In genomic region chr7:9945882-9946281, GRCh38 we compare ENCODE assay signal across 23 cellular contexts.
DNase-seq lines count a peak whose midpoint lies in the region; ATAC-seq, FAIRE-seq and TF ChIP-seq lines count a peak whose summit lies in the region.
"Had no signal": no experiment of that assay in that cellular context is flagged by ENCODE, and none has a peak within 500 bp of the region (broad histone marks: within the 10 kb centered on the region; RNA-seq: fewer than 3 reads in every experiment).

No MANE protein-coding gene starts in this region.

- H3K4me3 ChIP-seq in astrocyte (ENCODE audit: insufficient read depth, low read depth, low read length) (no peak overlapping the region), brain microvascular endothelial cell (ENCODE audit: low read depth, low read length) (no peak overlapping the region)
- H3K4me3 ChIP-seq: A549, BLaER1, HAP-1, right atrium auricular region had no signal

- H3K27ac ChIP-seq in astrocyte (ENCODE audit: low read depth, low read length) (no peak overlapping the region), brain microvascular endothelial cell (no peak overlapping the region)
- H3K27ac ChIP-seq: A549, BLaER1, HL-60, neutrophil, right atrium auricular region, WERI-Rb-1 had no signal

- TF ChIP-seq POLR2A in GM12891 (IDR thresholded peaks at IDR 0.05; ENCODE audit: low read depth, low read length), result no peak

- peak; percentile 36 for DNase-seq in COLO829 (ENCODE audit: low spot score)
- peak; percentile 39 for DNase-seq in NCI-H128 (lab: John Stamatoyannopoulos, UW; ENCODE audit: unreplicated experiment)
- peak; percentile 96 for DNase-seq in NCI-H345 treated with DMSO at 0.1 percent for 48 hours (lab: John Stamatoyannopoulos, UW; ENCODE audit: unreplicated experiment)
- peak; percentile 19 for DNase-seq in astrocyte (ENCODE audit: low read depth)
- no peak for DNase-seq in ureter (ENCODE audit: low spot score)
- no peak for DNase-seq in GM12891 (ENCODE audit: insufficient read length, low spot score)
- DNase-seq in brain microvascular endothelial cell, result no peak
- DNase-seq: activated CD4-positive, alpha-beta memory T cell treated with anti-CD3 and anti-CD28 coated beads for 36 hours; activated naive CD4-positive, alpha-beta T cell treated with anti-CD3 and anti-CD28 coated beads for 36 hours; activated T-cell treated with anti-CD3 and anti-CD28 coated beads, Interleukin-2, amount 50 U/mL, for 24 hours; anterior cingulate cortex; effector memory CD8-positive, alpha-beta T cell; MM.1S; T-cell; WERI-Rb-1 had no signal

- no peak overlapping the region for H3K4me2 ChIP-seq in astrocyte (ENCODE audit: low read length)
- H3K4me2 ChIP-seq: A549, BLaER1 had no signal

- H4K20me1 ChIP-seq in astrocyte (ENCODE audit: insufficient read depth, low read length), result no peaks in the 10 kb centered on the region
- H4K20me1 ChIP-seq: BLaER1 had no signal

- H3K27ac Mint-ChIP-seq in astrocyte (ENCODE audit: unreplicated experiment), result no peak overlapping the region
- H3K27ac Mint-ChIP-seq: activated CD4-positive, alpha-beta memory T cell treated with anti-CD3 and anti-CD28 coated beads for 36 hours; activated naive CD4-positive, alpha-beta T cell treated with anti-CD3 and anti-CD28 coated beads for 36 hours; activated T-cell treated with anti-CD3 and anti-CD28 coated beads, Interleukin-2, amount 50 U/mL, for 24 hours; effector memory CD8-positive, alpha-beta T cell; T-cell had no signal

- in situ Hi-C loops in brain microvascular endothelial cell (cut with HindIII; ENCODE audit: low pct_ligation_motif_present, low sequenced_read_pairs), result no loop called here

- ATAC-seq in GM21619 (IDR thresholded peaks at IDR 0.05; ENCODE audit: unreplicated experiment), result no peak
- ATAC-seq: A549; effector memory CD8-positive, alpha-beta T cell; Right ventricle myocardium inferior; T-cell had no signal

- FAIRE-seq in astrocyte (lab: Jason Lieb, UNC), result no peak
- no peak for FAIRE-seq in GM12891 (lab: Jason Lieb, UNC)
- FAIRE-seq: A549 had no signal

- no peaks in the 10 kb centered on the region for H3K4me1 Mint-ChIP-seq in astrocyte (ENCODE audit: low read depth, unreplicated experiment)
- H3K4me1 Mint-ChIP-seq: T-cell had no signal

- TF ChIP-seq CTCF in astrocyte (IDR thresholded peaks at IDR 0.05; ENCODE audit: insufficient read depth, low read depth, low read length) (no peak), brain microvascular endothelial cell (IDR thresholded peaks at IDR 0.05; ENCODE audit: low read depth, low read length, missing control alignments) (no peak)

- H3K36me3 Mint-ChIP-seq in astrocyte (ENCODE audit: low read depth, unreplicated experiment), result no peaks in the 10 kb centered on the region
- H3K36me3 Mint-ChIP-seq: activated CD4-positive, alpha-beta memory T cell treated with anti-CD3 and anti-CD28 coated beads for 36 hours; T-cell had no signal

- H3K27me3 ChIP-seq in astrocyte (ENCODE audit: insufficient read depth, low read length) (no peaks in the 10 kb centered on the region), brain microvascular endothelial cell (replicated peaks) (no peaks in the 10 kb centered on the region)
- H3K27me3 ChIP-seq: BLaER1, neutrophil, right atrium auricular region had no signal

- H3K9me3 Mint-ChIP-seq in astrocyte (ENCODE audit: unreplicated experiment), result peaks cover 3% of the 10 kb centered on the region

- H3K4me3 Mint-ChIP-seq in astrocyte (ENCODE audit: unreplicated experiment), result no peak overlapping the region
- H3K4me3 Mint-ChIP-seq: activated CD4-positive, alpha-beta memory T cell treated with anti-CD3 and anti-CD28 coated beads for 36 hours; activated naive CD4-positive, alpha-beta T cell treated with anti-CD3 and anti-CD28 coated beads for 36 hours; activated T-cell treated with anti-CD3 and anti-CD28 coated beads, Interleukin-2, amount 50 U/mL, for 24 hours; effector memory CD8-positive, alpha-beta T cell; T-cell had no signal

- H3K9ac ChIP-seq in astrocyte (ENCODE audit: low read length), result no peak overlapping the region
- H3K9ac ChIP-seq: BLaER1 had no signal

- H3K36me3 ChIP-seq in astrocyte (ENCODE audit: insufficient read depth, low read length) (no peaks in the 10 kb centered on the region), brain microvascular endothelial cell (replicated peaks) (no peaks in the 10 kb centered on the region)
- H3K36me3 ChIP-seq: BLaER1, HAP-1, neutrophil, right atrium auricular region, WERI-Rb-1 had no signal

- H3K9me3 ChIP-seq in astrocyte (ENCODE audit: insufficient read depth, low read depth, low read length), result no peaks in the 10 kb centered on the region
- H3K9me3 ChIP-seq: A549, BLaER1, HAP-1, neutrophil, right atrium auricular region had no signal

- H3K79me2 ChIP-seq in astrocyte (ENCODE audit: insufficient read depth, low read length), result no peaks in the 10 kb centered on the region

- no peaks in the 10 kb centered on the region for H3K27me3 Mint-ChIP-seq in astrocyte (ENCODE audit: low read depth, unreplicated experiment)
- H3K27me3 Mint-ChIP-seq: activated CD4-positive, alpha-beta memory T cell treated with anti-CD3 and anti-CD28 coated beads for 36 hours; activated T-cell treated with anti-CD3 and anti-CD28 coated beads, Interleukin-2, amount 50 U/mL, for 24 hours; effector memory CD8-positive, alpha-beta T cell; T-cell had no signal

- no peak overlapping the region for H2AFZ ChIP-seq in astrocyte (ENCODE audit: low read depth, low read length)

- H3K4me1 ChIP-seq in astrocyte (ENCODE audit: insufficient read depth, low read length), result no peaks in the 10 kb centered on the region
- H3K4me1 ChIP-seq: A549, BLaER1, HAP-1, right atrium auricular region had no signal

TF ChIP-seq in GM12891, 5 proteins besides CTCF, POLR2A, EP300 and RAD21:
- TF ChIP-seq POU2F2 (IDR thresholded peaks at IDR 0.05; ENCODE audit: low read depth, low read length) (no peak), TAF1 (IDR thresholded peaks at IDR 0.05; ENCODE audit: low read depth, low read length) (no peak), SPI1 (IDR thresholded peaks at IDR 0.05; ENCODE audit: low read depth, low read length) (no peak)

Comparison
In these comparisons a context has a peak if more than half of its experiments do, and no peak if none do; other contexts are left out.
1. DNase-seq: peak in COLO829 (single experiment), NCI-H128 (single experiment), NCI-H345 treated with DMSO at 0.1 percent for 48 hours (single experiment) and astrocyte (single experiment); none in ureter (single experiment), GM12891 (single experiment) and brain microvascular endothelial cell (single experiment).